ENCODE assay signal across 16 cellular contexts in genomic region chr4:62670509-62670908, GRCh38.
DNase-seq lines count a peak whose midpoint lies in the region; ATAC-seq and TF ChIP-seq lines count a peak whose summit lies in the region.
"Had no signal": no experiment of that assay in that cellular context is flagged by ENCODE, and none has a peak within 500 bp of the region (broad histone marks: within the 10 kb centered on the region; RNA-seq: fewer than 3 reads in every experiment).

No MANE protein-coding gene starts in this region.

- H3K27ac Mint-ChIP-seq in GM23338 = no peak overlapping the region
- H3K27ac Mint-ChIP-seq: B cell; dendritic cell treated with granulocyte-macrophage colony-stimulating factor and Interleukin-4, amounts not matched to agents 40 ng/mL and 50 ng/mL, for 4 days; stimulated activated effector memory CD8-positive, alpha-beta T cell treated with anti-CD3 and anti-CD28 coated beads, Interleukin-12 subunit alpha, Interleukin-12 subunit beta, amount 100 ng/mL, for 72 hours; T-cell had no signal

- H3K4me2 ChIP-seq in osteoblast (ENCODE audit: insufficient read depth, low read length) (no peak overlapping the region), GM23338 (no peak overlapping the region)

- H3K36me3 ChIP-seq in heart right ventricle (no peaks in the 10 kb centered on the region), osteoblast (ENCODE audit: insufficient read depth, low read length) (no peaks in the 10 kb centered on the region), GM23338 (ENCODE audit: insufficient read depth) (no peaks in the 10 kb centered on the region)

- no peaks in the 10 kb centered on the region for H3K27me3 Mint-ChIP-seq in GM23338 (ENCODE audit: insufficient read depth, low read depth, poor library complexity)
- H3K27me3 Mint-ChIP-seq: B cell; dendritic cell treated with granulocyte-macrophage colony-stimulating factor and Interleukin-4, amounts not matched to agents 40 ng/mL and 50 ng/mL, for 4 days; T-cell had no signal

- no peak overlapping the region for H3K4me3 ChIP-seq in heart right ventricle
- no peak overlapping the region for H3K4me3 ChIP-seq in osteoblast (ENCODE audit: insufficient read depth, low read length)
- H3K4me3 ChIP-seq in GM23338 = no peak overlapping the region

- intact Hi-C loops in heart right ventricle (cut with DNase I) = no loop called here

- ATAC-seq in heart right ventricle (peak; percentile 58 to 96 (median 87)), HG03520 (IDR thresholded peaks at IDR 0.05; ENCODE audit: unreplicated experiment) (no peak), GM21723 (IDR thresholded peaks at IDR 0.05; ENCODE audit: unreplicated experiment) (no peak), GM23338 (no peak)
- ATAC-seq: stimulated activated effector memory CD8-positive, alpha-beta T cell treated with anti-CD3 and anti-CD28 coated beads, Interleukin-12 subunit alpha, Interleukin-12 subunit beta, amount 100 ng/mL, for 72 hours; T-cell had no signal

- H3K4me3 Mint-ChIP-seq in GM23338 = no peak overlapping the region
- H3K4me3 Mint-ChIP-seq: B cell; dendritic cell treated with granulocyte-macrophage colony-stimulating factor and Interleukin-4, amounts not matched to agents 40 ng/mL and 50 ng/mL, for 4 days; stimulated activated effector memory CD8-positive, alpha-beta T cell treated with anti-CD3 and anti-CD28 coated beads, Interleukin-12 subunit alpha, Interleukin-12 subunit beta, amount 100 ng/mL, for 72 hours; T-cell had no signal

- H3K36me3 Mint-ChIP-seq in GM23338 (ENCODE audit: low read depth) = no peaks in the 10 kb centered on the region
- H3K36me3 Mint-ChIP-seq: stimulated activated effector memory CD8-positive, alpha-beta T cell treated with anti-CD3 and anti-CD28 coated beads, Interleukin-12 subunit alpha, Interleukin-12 subunit beta, amount 100 ng/mL, for 72 hours; T-cell had no signal

- H3K27me3 ChIP-seq in heart right ventricle (no peaks in the 10 kb centered on the region), osteoblast (ENCODE audit: insufficient read depth, low read length) (no peaks in the 10 kb centered on the region), GM23338 (ENCODE audit: insufficient read depth) (no peaks in the 10 kb centered on the region)

- DNase-seq in DMS 273 treated with DMSO at 0.1 percent for 48 hours (lab: John Stamatoyannopoulos, UW) = peak; percentile 29
- DNase-seq in NCI-H1092 (lab: John Stamatoyannopoulos, UW) = peak; percentile 78
- DNase-seq in NOMO-1 treated with dmso at 0.1 percent for 144 hours (lab: John Stamatoyannopoulos, UW; ENCODE audit: unreplicated experiment) = peak; percentile 30
- DNase-seq in heart right ventricle = peak in 1 of 2 donors; percentile 38
- no peak for DNase-seq in osteoblast (ENCODE audit: insufficient read length, low spot score, missing footprints)
- no peak for DNase-seq in GM23338 (ENCODE audit: low spot score)
- DNase-seq: activated CD4-positive, CD25-positive, alpha-beta regulatory T cell treated with anti-CD3 and anti-CD28 coated beads, Interleukin-2, amount 50 U/mL, for 72 hours; activated T-cell treated with anti-CD3 and anti-CD28 coated beads, Interleukin-2, amount 50 U/mL, for 1 hour; NCI-H526 treated with DMSO at 0.1 percent for 48 hours; stimulated activated CD4-positive, alpha-beta T cell treated with anti-CD3 and anti-CD28 coated beads, Interleukin-4, amount 100 ng/mL, for 1 hour; T-cell had no signal

- no peaks in the 10 kb centered on the region for H3K79me2 ChIP-seq in osteoblast (ENCODE audit: insufficient read depth, low read length)
- no peaks in the 10 kb centered on the region for H3K79me2 ChIP-seq in GM23338 (replicated peaks; ENCODE audit: insufficient read depth)

- no peaks in the 10 kb centered on the region for H3K9me2 ChIP-seq in GM23338 (ENCODE audit: insufficient read depth)

- H3K9me3 ChIP-seq in heart right ventricle (peaks cover 0 to 7% (median 0%) of the 10 kb centered on the region in 11 donors), osteoblast (ENCODE audit: low read depth, low read length) (no peaks in the 10 kb centered on the region)

- no peaks in the 10 kb centered on the region for H3K4me1 Mint-ChIP-seq in GM23338
- H3K4me1 Mint-ChIP-seq: B cell; stimulated activated effector memory CD8-positive, alpha-beta T cell treated with anti-CD3 and anti-CD28 coated beads, Interleukin-12 subunit alpha, Interleukin-12 subunit beta, amount 100 ng/mL, for 72 hours; T-cell had no signal

- WGBS in heart right ventricle, 2 donors = 12 to 27% methylated on average over 2 of the region's 2 CpGs

- peak overlapping the region in 1 of 10 donors; percentile 19 for H3K27ac ChIP-seq in heart right ventricle
- no peak overlapping the region for H3K27ac ChIP-seq in osteoblast (ENCODE audit: low read depth, low read length)
- H3K27ac ChIP-seq in GM23338 (ENCODE audit: low read depth) = no peak overlapping the region

- peaks cover 0 to 6% (median 0%) of the 10 kb centered on the region in 9 donors for H3K4me1 ChIP-seq in heart right ventricle
- H3K4me1 ChIP-seq in osteoblast (ENCODE audit: insufficient read depth, low read length) = no peaks in the 10 kb centered on the region
- H3K4me1 ChIP-seq in GM23338 (ENCODE audit: insufficient read depth) = no peaks in the 10 kb centered on the region

- no peaks in the 10 kb centered on the region for H3K9me3 Mint-ChIP-seq in GM23338
- H3K9me3 Mint-ChIP-seq: dendritic cell treated with granulocyte-macrophage colony-stimulating factor and Interleukin-4, amounts not matched to agents 40 ng/mL and 50 ng/mL, for 4 days had no signal

- H3F3A ChIP-seq in GM23338 (replicated peaks; ENCODE audit: low read depth) = no peaks in the 10 kb centered on the region

- H2AFZ ChIP-seq in osteoblast (ENCODE audit: low read length) (no peak overlapping the region), GM23338 (no peak overlapping the region)

- no peaks in the 10 kb centered on the region for H4K20me1 ChIP-seq in osteoblast (ENCODE audit: insufficient read depth, low read length)
- H4K20me1 ChIP-seq in GM23338 (replicated peaks; ENCODE audit: insufficient read depth) = no peaks in the 10 kb centered on the region

- TF ChIP-seq CTCF in heart right ventricle (IDR thresholded peaks at IDR 0.05) = no peak
- TF ChIP-seq CTCF in osteoblast (IDR thresholded peaks at IDR 0.05; ENCODE audit: extremely low read depth, low read depth, low read length) = no peak
- TF ChIP-seq CTCF in GM23338 (conservative IDR thresholded peaks at IDR 0.05; ENCODE audit: low read depth in 2 of 2) = no peak

TF ChIP-seq in GM23338, 12 proteins besides CTCF, POLR2A, EP300 and RAD21:
- TF ChIP-seq ETS1 (IDR thresholded peaks at IDR 0.05) (no peak), CREB1 (CRISPR knock-in tag; IDR thresholded peaks at IDR 0.05; ENCODE audit: low read depth) (no peak), POLR2AphosphoS5 (IDR thresholded peaks at IDR 0.05; ENCODE audit: low read depth) (no peak), JUNB (IDR thresholded peaks at IDR 0.05; ENCODE audit: unreplicated experiment) (no peak), REST (IDR thresholded peaks at IDR 0.05; ENCODE audit: unreplicated experiment) (no peak)

Comparison
In these comparisons a context has a peak if more than half of its experiments do, and no peak if none do; other contexts are left out.
1. DNase-seq: peak in DMS 273 treated with DMSO at 0.1 percent for 48 hours (single experiment), NCI-H1092 (single experiment) and NOMO-1 treated with dmso at 0.1 percent for 144 hours (single experiment); none in osteoblast (single experiment) and GM23338 (single experiment).
2. ATAC-seq: peak in heart right ventricle (8 of 8); none in HG03520 (single experiment), GM21723 (single experiment) and GM23338 (single experiment).